ENCODE assay signal across 11 cellular contexts in genomic region chr6:16503919-16504554, GRCh38.
DNase-seq lines count a peak whose midpoint lies in the region; ATAC-seq and TF ChIP-seq lines count a peak whose summit lies in the region.
"Had no signal": no experiment of that assay in that cellular context is flagged by ENCODE, and none has a peak within 500 bp of the region (broad histone marks: within the 10 kb centered on the region; RNA-seq: fewer than 3 reads in every experiment).

No MANE protein-coding gene starts in this region.

- H3K27ac ChIP-seq in uterus = peak overlapping the region; percentile 69 to 78
- H3K27ac ChIP-seq in mammary epithelial cell (ENCODE audit: insufficient read depth, low read depth, low read length) = no peak overlapping the region
- H3K27ac ChIP-seq: HL-60, lower lobe of right lung had no signal

- H3K79me2 ChIP-seq in mammary epithelial cell (ENCODE audit: insufficient read depth, low read length) = no peaks in the 10 kb centered on the region

- intact Hi-C loops in uterus (cut with DNase I; ENCODE audit: low total_unique reads) (no loop called here), mammary epithelial cell (cut with micrococcal nuclease) (no loop called here), left colon (cut with DNase I, micrococcal nuclease) (no loop called here)

- 98% methylated on average over 2 of the region's 2 CpGs for WGBS in mammary epithelial cell (ENCODE audit: low coverage, missing lambda C conversion rate)

- in situ Hi-C loops in mammary epithelial cell (cut with MboI; ENCODE audit: low sequenced_read_pairs in 2 of 2) = loop anchor here in 1 of 2 donors (25.0 kb wide), 1 partner anchor 583 kb away; no protein-coding TSS in a partner anchor

- H3K36me3 ChIP-seq in uterus = no peaks in the 10 kb centered on the region
- H3K36me3 ChIP-seq in mammary epithelial cell (ENCODE audit: insufficient read depth, low read length) = no peaks in the 10 kb centered on the region
- H3K36me3 ChIP-seq: lower lobe of right lung had no signal

- peak overlapping the region; percentile 39 to 60 for H3K4me3 Mint-ChIP-seq in activated T-cell treated with anti-CD3 and anti-CD28 coated beads, Interleukin-2, amount 50 U/mL, for 72 hours
- H3K4me3 Mint-ChIP-seq in activated T-cell treated with anti-CD3 and anti-CD28 coated beads, Interleukin-2, amount 50 U/mL, for 24 hours = no peak overlapping the region

- H2AFZ ChIP-seq in mammary epithelial cell (ENCODE audit: low read depth, low read length) = no peak overlapping the region

- dilution Hi-C loops in mammary epithelial cell (cut with HindIII; ENCODE audit: low sequenced_read_pairs) = no loop called here

- H3K27me3 Mint-ChIP-seq in activated T-cell treated with anti-CD3 and anti-CD28 coated beads, Interleukin-2, amount 50 U/mL, for 72 hours (ENCODE audit: low read depth) = no peaks in the 10 kb centered on the region
- no peaks in the 10 kb centered on the region for H3K27me3 Mint-ChIP-seq in activated T-cell treated with anti-CD3 and anti-CD28 coated beads, Interleukin-2, amount 50 U/mL, for 24 hours

- H3K27ac Mint-ChIP-seq in activated T-cell treated with anti-CD3 and anti-CD28 coated beads, Interleukin-2, amount 50 U/mL, for 72 hours = peak overlapping the region; percentile 54
- H3K27ac Mint-ChIP-seq in activated T-cell treated with anti-CD3 and anti-CD28 coated beads, Interleukin-2, amount 50 U/mL, for 24 hours = no peak overlapping the region

- no peak overlapping the region for H3K4me2 ChIP-seq in mammary epithelial cell (ENCODE audit: insufficient read depth, low read depth, low read length)

- no peaks in the 10 kb centered on the region for H3K27me3 ChIP-seq in uterus
- H3K27me3 ChIP-seq in mammary epithelial cell (ENCODE audit: insufficient read depth, low read length) = no peaks in the 10 kb centered on the region

- H3K4me3 ChIP-seq in uterus = no peak overlapping the region
- H3K4me3 ChIP-seq in mammary epithelial cell (replicated peaks in 1 of 3; ENCODE audit: insufficient read depth in 1 of 3, low read depth in 2 of 3, low read length in 3 of 3) = no peak overlapping the region
- H3K4me3 ChIP-seq: lower lobe of right lung had no signal

- no peaks in the 10 kb centered on the region for H4K20me1 ChIP-seq in mammary epithelial cell (ENCODE audit: insufficient read depth, low read length)

- DNase-seq in activated T-cell treated with anti-CD3 and anti-CD28 coated beads, Interleukin-2, amount 50 U/mL, for 72 hours = peak; percentile 25 to 38
- DNase-seq in activated T-cell treated with anti-CD3 and anti-CD28 coated beads, Interleukin-2, amount 50 U/mL, for 24 hours = no peak
- DNase-seq in OCI-M1 (lab: John Stamatoyannopoulos, UW) (peak; percentile 28), uterus (no peak), mammary epithelial cell (no peak), left colon (no peak), activated gamma-delta T cell (lab: John Stamatoyannopoulos, UW) (no peak)
- DNase-seq: cortex of kidney, lower lobe of right lung had no signal

- H3K9me3 ChIP-seq in uterus (no peaks in the 10 kb centered on the region), mammary epithelial cell (replicated peaks; ENCODE audit: insufficient read depth, low read length) (no peaks in the 10 kb centered on the region)
- H3K9me3 ChIP-seq: lower lobe of right lung had no signal

- ATAC-seq in activated T-cell treated with anti-CD3 and anti-CD28 coated beads, Interleukin-2, amount 50 U/mL, for 72 hours (replicated peaks in 1 of 2) = peak; percentile 73 to 85
- ATAC-seq in HG03066 (IDR thresholded peaks at IDR 0.05; ENCODE audit: low read depth, unreplicated experiment) (peak; percentile 74), left colon (no peak)

- no peak for TF ChIP-seq CTCF in uterus (IDR thresholded peaks at IDR 0.05)
- no peak for TF ChIP-seq CTCF in mammary epithelial cell (conservative IDR thresholded peaks at IDR 0.05 in 1 of 2, IDR thresholded peaks at IDR 0.05 in 1 of 2; ENCODE audit: extremely low read depth in 1 of 2, insufficient read depth in 1 of 2, low read depth in 1 of 2, low read length in 2 of 2)

- TF ChIP-seq POLR2A in uterus (IDR thresholded peaks at IDR 0.05) = no peak

- H3K9me3 Mint-ChIP-seq in activated T-cell treated with anti-CD3 and anti-CD28 coated beads, Interleukin-2, amount 50 U/mL, for 72 hours = peaks cover 0 to 4% of the 10 kb centered on the region in 2 donors
- peaks cover 2% of the 10 kb centered on the region for H3K9me3 Mint-ChIP-seq in activated T-cell treated with anti-CD3 and anti-CD28 coated beads, Interleukin-2, amount 50 U/mL, for 24 hours

- peaks cover 36% of the 10 kb centered on the region for H3K4me1 Mint-ChIP-seq in activated T-cell treated with anti-CD3 and anti-CD28 coated beads, Interleukin-2, amount 50 U/mL, for 72 hours (ENCODE audit: low read depth)
- H3K4me1 Mint-ChIP-seq in activated T-cell treated with anti-CD3 and anti-CD28 coated beads, Interleukin-2, amount 50 U/mL, for 24 hours (ENCODE audit: low read depth) = peaks cover 38% of the 10 kb centered on the region

- H3K9ac ChIP-seq in mammary epithelial cell (ENCODE audit: insufficient read depth, low read length) = no peak overlapping the region

- H3K4me1 ChIP-seq in uterus (peaks cover 0 to 19% of the 10 kb centered on the region in 2 donors), mammary epithelial cell (ENCODE audit: insufficient read depth, low read length) (no peaks in the 10 kb centered on the region)

- no TSS peak for BruUV-seq in mammary epithelial cell (replicated peaks; lab: Mats Ljungman, UMichigan)

- CTCF ChIA-PET in mammary epithelial cell (lab: Charles Lee; ENCODE audit: low non-redundant PET) = no interaction called here

- peaks cover 6 to 7% of the 10 kb centered on the region in 2 donors for H3K36me3 Mint-ChIP-seq in activated T-cell treated with anti-CD3 and anti-CD28 coated beads, Interleukin-2, amount 50 U/mL, for 72 hours (ENCODE audit: insufficient read depth in 2 of 2)
- H3K36me3 Mint-ChIP-seq in activated T-cell treated with anti-CD3 and anti-CD28 coated beads, Interleukin-2, amount 50 U/mL, for 24 hours (ENCODE audit: low read depth) = peaks cover 15% of the 10 kb centered on the region

Comparison
In these comparisons a context has a peak if more than half of its experiments do, and no peak if none do; other contexts are left out.
1. DNase-seq: peak in activated T-cell treated with anti-CD3 and anti-CD28 coated beads, Interleukin-2, amount 50 U/mL, for 72 hours (2 of 2) and OCI-M1 (single experiment); none in activated T-cell treated with anti-CD3 and anti-CD28 coated beads, Interleukin-2, amount 50 U/mL, for 24 hours (single experiment), uterus (0 of 2), mammary epithelial cell (single experiment), left colon (0 of 2) and activated gamma-delta T cell (single experiment).